In genomic region chr5:138110266-138110963, GRCh38 we compare ENCODE assay signal across 22 cellular contexts. TPM values are rescaled to one million over a fixed set of nuclear protein-coding genes. Genes with fewer than 3 reads are reported as not detected.
DNase-seq lines count a peak whose midpoint lies in the region; FAIRE-seq and TF ChIP-seq lines count a peak whose summit lies in the region.
"Had no signal": no experiment of that assay in that cellular context is flagged by ENCODE, and none has a peak within 500 bp of the region (broad histone marks: within the 10 kb centered on the region; RNA-seq: fewer than 3 reads in every experiment).

No MANE protein-coding gene starts in this region.

- H2BK12ac ChIP-seq in neuronal stem cell (ENCODE audit: low read length) = no peak overlapping the region

- H4K20me1 ChIP-seq in astrocyte (ENCODE audit: insufficient read depth, low read length) = no peaks in the 10 kb centered on the region
- H4K20me1 ChIP-seq in Karpas-422 (ENCODE audit: insufficient read depth, low read depth, low read length) = no peaks in the 10 kb centered on the region

- no peak overlapping the region for H2AFZ ChIP-seq in astrocyte (ENCODE audit: low read depth, low read length)
- no peak overlapping the region for H2AFZ ChIP-seq in neuronal stem cell (ENCODE audit: low read length)
- H2AFZ ChIP-seq in Karpas-422 (ENCODE audit: low read length) = no peak overlapping the region

- H4K91ac ChIP-seq in neuronal stem cell (ENCODE audit: low read depth, low read length, poor library complexity) = no peak overlapping the region

- H3K79me1 ChIP-seq in neuronal stem cell (ENCODE audit: low read depth, low read length) = no peaks in the 10 kb centered on the region

- H3K9ac ChIP-seq in astrocyte (ENCODE audit: low read length) (no peak overlapping the region), neuronal stem cell (ENCODE audit: low read depth, low read length, poor library complexity) (no peak overlapping the region), Karpas-422 (ENCODE audit: low read length) (no peak overlapping the region)

- DNase-seq in NCI-H2107 treated with DMSO at 0.1 percent for 48 hours (lab: John Stamatoyannopoulos, UW; ENCODE audit: unreplicated experiment) = peak; percentile 27
- no peak for DNase-seq in NCI-H2107 (lab: John Stamatoyannopoulos, UW)
- DNase-seq in NCI-H1092 treated with DMSO at 0.1 percent for 48 hours (lab: John Stamatoyannopoulos, UW) = peak; percentile 25
- peak; percentile 30 for DNase-seq in astrocyte (ENCODE audit: low read depth)
- peak; percentile 18 for DNase-seq in neuronal stem cell (ENCODE audit: low spot score)
- DNase-seq in MV-4-11 (lab: John Stamatoyannopoulos, UW) = no peak
- no peak for DNase-seq in pons (ENCODE audit: low spot score)
- DNase-seq in Karpas-422 = no peak
- DNase-seq: activated CD4-positive, CD25-positive, alpha-beta regulatory T cell; caudate nucleus; effector CD4-positive, alpha-beta T cell; nucleus accumbens; SHP77 treated with DMSO at 0.1 percent for 48 hours; stimulated activated CD4-positive, alpha-beta T cell treated with anti-CD3 and anti-CD28 coated beads, Interleukin-2, amount 100 ng/mL, for 24 hours; T-helper 17 cell; uterus had no signal

- no peaks in the 10 kb centered on the region for H3K9me2 ChIP-seq in Karpas-422 (replicated peaks; ENCODE audit: insufficient read depth, low read length)

- no peak overlapping the region for H2BK120ac ChIP-seq in neuronal stem cell (ENCODE audit: low read depth, low read length)

- H3K4ac ChIP-seq in neuronal stem cell (ENCODE audit: low read length) = no peak overlapping the region

- H3K4me2 ChIP-seq in astrocyte (ENCODE audit: low read length) (no peak overlapping the region), neuronal stem cell (ENCODE audit: insufficient read depth, low read length, poor library complexity, severe bottlenecking) (no peak overlapping the region), Karpas-422 (ENCODE audit: low read depth, low read length, poor library complexity, severe bottlenecking) (no peak overlapping the region)

- no peak for TF ChIP-seq CTCF in astrocyte (IDR thresholded peaks at IDR 0.05; ENCODE audit: insufficient read depth, low read depth, low read length)

- H3K27me3 ChIP-seq in astrocyte (ENCODE audit: insufficient read depth, low read length) = no peaks in the 10 kb centered on the region
- peaks cover 0 to 13% (median 0%) of the 10 kb centered on the region in 3 experiments for H3K27me3 ChIP-seq in neuronal stem cell (ENCODE audit: control insufficient read depth in 3 of 3, insufficient read depth in 3 of 3, low read depth in 1 of 3, low read length in 3 of 3)
- no peaks in the 10 kb centered on the region for H3K27me3 ChIP-seq in Karpas-422 (ENCODE audit: low read length)
- H3K27me3 ChIP-seq: uterus had no signal

- no peak overlapping the region for H4K8ac ChIP-seq in neuronal stem cell (ENCODE audit: low read depth, low read length)

- H2AK5ac ChIP-seq in neuronal stem cell (ENCODE audit: low read depth, low read length) = no peak overlapping the region

- H3K9me3 ChIP-seq in astrocyte (ENCODE audit: insufficient read depth, low read depth, low read length) (no peaks in the 10 kb centered on the region), neuronal stem cell (replicated peaks in 1 of 2; ENCODE audit: control insufficient read depth in 2 of 2, insufficient read depth in 1 of 2, low read depth in 1 of 2, low read length in 2 of 2) (no peaks in the 10 kb centered on the region), Karpas-422 (ENCODE audit: low read length) (no peaks in the 10 kb centered on the region)
- H3K9me3 ChIP-seq: uterus had no signal

- no CpG with 5 or more reads among the region's 4 CpGs for WGBS in neuronal stem cell (ENCODE audit: extremely low coverage in 2 of 2, insufficient read length in 2 of 2, insufficient replicate concordance in 1 of 2), 2 donors

- no peaks in the 10 kb centered on the region for H3K36me3 Mint-ChIP-seq in astrocyte (ENCODE audit: low read depth, unreplicated experiment)

- H2BK15ac ChIP-seq in neuronal stem cell (ENCODE audit: low read length) = no peak overlapping the region

- no peak overlapping the region for H3K23ac ChIP-seq in neuronal stem cell (ENCODE audit: low read depth, low read length, poor library complexity)

- H3K27ac Mint-ChIP-seq in astrocyte (ENCODE audit: unreplicated experiment) = no peak overlapping the region
- H3K27ac Mint-ChIP-seq: activated T-helper 2 cell treated with anti-CD3 and anti-CD28 coated beads, Interferon-gamma antibody, Interleukin-2, Interleukin-4, amounts not matched to agents 10 μg/mL and 5 μg/mL and 100 μg/mL, durations not matched to agents 14 hours and 24 hours and 36 hours; T-helper 17 cell had no signal

- peak; percentile 49 for FAIRE-seq in astrocyte (lab: Jason Lieb, UNC)
- FAIRE-seq: HTR-8/SVneo had no signal

- H3K36me3 ChIP-seq in astrocyte (ENCODE audit: insufficient read depth, low read length) = no peaks in the 10 kb centered on the region
- H3K36me3 ChIP-seq in neuronal stem cell (replicated peaks in 1 of 2; ENCODE audit: control insufficient read depth in 2 of 2, insufficient read depth in 2 of 2, low read length in 2 of 2) = no peaks in the 10 kb centered on the region
- no peaks in the 10 kb centered on the region for H3K36me3 ChIP-seq in Karpas-422 (ENCODE audit: insufficient read depth, low read length)
- H3K36me3 ChIP-seq: uterus had no signal

- H2BK5ac ChIP-seq in neuronal stem cell (ENCODE audit: low read length) = no peak overlapping the region

- peaks cover 12% of the 10 kb centered on the region for H3K4me1 ChIP-seq in astrocyte (ENCODE audit: insufficient read depth, low read length)
- H3K4me1 ChIP-seq in neuronal stem cell (ENCODE audit: control insufficient read depth in 2 of 2, insufficient read depth in 1 of 2, low read depth in 1 of 2, low read length in 2 of 2) = peaks cover 0 to 4% of the 10 kb centered on the region in 2 donors
- no peaks in the 10 kb centered on the region for H3K4me1 ChIP-seq in Karpas-422 (ENCODE audit: low read length)
- H3K4me1 ChIP-seq: uterus had no signal

- H3K79me2 ChIP-seq in astrocyte (ENCODE audit: insufficient read depth, low read length) = no peaks in the 10 kb centered on the region
- H3K79me2 ChIP-seq in Karpas-422 (ENCODE audit: low read length) = no peaks in the 10 kb centered on the region

- H3K4me1 Mint-ChIP-seq in astrocyte (ENCODE audit: low read depth, unreplicated experiment) = peaks cover 18% of the 10 kb centered on the region
- H3K4me1 Mint-ChIP-seq: T-helper 17 cell had no signal

- no peak overlapping the region for H3K4me3 Mint-ChIP-seq in astrocyte (ENCODE audit: unreplicated experiment)
- H3K4me3 Mint-ChIP-seq: T-helper 17 cell had no signal

- H3K27me3 Mint-ChIP-seq in astrocyte (ENCODE audit: low read depth, unreplicated experiment) = peaks cover 4% of the 10 kb centered on the region

- H3K27ac ChIP-seq in astrocyte (ENCODE audit: low read depth, low read length) = no peak overlapping the region
- H3K27ac ChIP-seq in neuronal stem cell (replicated peaks; ENCODE audit: low read length) = no peak overlapping the region
- no peak overlapping the region for H3K27ac ChIP-seq in Karpas-422 (ENCODE audit: low read length)
- H3K27ac ChIP-seq: C4-2B, uterus had no signal

- H3K14ac ChIP-seq in neuronal stem cell (ENCODE audit: low read length) = no peak overlapping the region

- H3K18ac ChIP-seq in neuronal stem cell (ENCODE audit: low read length) = no peak overlapping the region

- no peaks in the 10 kb centered on the region for H3K9me3 Mint-ChIP-seq in astrocyte (ENCODE audit: unreplicated experiment)
- H3K9me3 Mint-ChIP-seq: activated T-helper 2 cell treated with anti-CD3 and anti-CD28 coated beads, Interferon-gamma antibody, Interleukin-2, Interleukin-4, amounts not matched to agents 10 μg/mL and 5 μg/mL and 100 μg/mL, durations not matched to agents 14 hours and 24 hours and 36 hours had no signal

- H3K4me3 ChIP-seq in astrocyte (ENCODE audit: insufficient read depth, low read depth, low read length) (no peak overlapping the region), neuronal stem cell (ENCODE audit: low read length in 2 of 2) (no peak overlapping the region), Karpas-422 (ENCODE audit: low read length) (no peak overlapping the region)
- H3K4me3 ChIP-seq: uterus had no signal

RNA-seq across cellular contexts. Expression of gene WNT8A, which starts 26.6 kb away (rescaled TPM):
- total RNA-seq in astrocyte = not detected in 2 replicates
- 0.20 TPM for polyA plus RNA-seq in neuronal stem cell (2013, experiment 1 of 2)
- 0.22 TPM for polyA plus RNA-seq in neuronal stem cell (2013, experiment 2 of 2)
- total RNA-seq in Karpas-422 (2014; rRNA removed; shearing (Covaris generic); ENCODE audit: low replicate concordance) = not detected in 2 replicates
- total RNA-seq: activated CD8-positive, alpha-beta memory T cell treated with anti-CD3 and anti-CD28 coated beads for 36 hours; activated T-helper 2 cell treated with anti-CD3 and anti-CD28 coated beads, Interferon-gamma antibody, Interleukin-2, Interleukin-4, amounts not matched to agents 10 μg/mL and 5 μg/mL and 100 μg/mL, durations not matched to agents 14 hours and 24 hours and 36 hours; mononuclear cell; sciatic nerve; T-helper 17 cell; uterus had no signal

RNA-seq across cellular contexts. Expression of gene NME5, which starts 28.8 kb away (rescaled TPM):
- 2.9 and 3.2 TPM in 2 replicates for total RNA-seq in astrocyte
- 11.2 TPM for polyA plus RNA-seq in neuronal stem cell (2013, experiment 1 of 2)
- 11.2 TPM for polyA plus RNA-seq in neuronal stem cell (2013, experiment 2 of 2)
- total RNA-seq in Karpas-422 (2014; rRNA removed; shearing (Covaris generic); ENCODE audit: low replicate concordance) = 1.3 and 2.0 TPM in 2 replicates
- total RNA-seq: activated CD8-positive, alpha-beta memory T cell treated with anti-CD3 and anti-CD28 coated beads for 36 hours; activated T-helper 2 cell treated with anti-CD3 and anti-CD28 coated beads, Interferon-gamma antibody, Interleukin-2, Interleukin-4, amounts not matched to agents 10 μg/mL and 5 μg/mL and 100 μg/mL, durations not matched to agents 14 hours and 24 hours and 36 hours; mononuclear cell; T-helper 17 cell had no signal

Comparison
In these comparisons a context has a peak if more than half of its experiments do, and no peak if none do; other contexts are left out.
1. DNase-seq: peak in NCI-H2107 treated with DMSO at 0.1 percent for 48 hours (single experiment), NCI-H1092 treated with DMSO at 0.1 percent for 48 hours (single experiment), astrocyte (single experiment) and neuronal stem cell (single experiment); none in NCI-H2107 (single experiment), MV-4-11 (single experiment), pons (single experiment) and Karpas-422 (single experiment).